Comparison of ENCODE assay signal across 17 cellular contexts in genomic region chrX:107153005-107153404, GRCh38.
"Had no signal": no experiment of that assay in that cellular context is flagged by ENCODE, and none has a peak within 500 bp of the region (broad histone marks: within the 10 kb centered on the region; RNA-seq: fewer than 3 reads in every experiment).

No MANE protein-coding gene starts in this region.

- H3K27me3 Mint-ChIP-seq: effector memory CD8-positive, alpha-beta T cell; naive thymus-derived CD8-positive, alpha-beta T cell; progenitor cell of endocrine pancreas; stimulated activated naive CD8-positive, alpha-beta T cell treated with anti-CD3 and anti-CD28 coated beads, Interleukin-15, Interleukin-2, amounts not matched to agents 100 ng/mL and 50 ng/mL, for 24 hours had no signal

- H3K9me3 Mint-ChIP-seq: effector memory CD8-positive, alpha-beta T cell; stimulated activated naive B cell treated with anti-CD40 and anti-IgM and Interleukin-4, amounts not matched to agents 10 μg/mL and 1 μg/mL and 100 μg/mL, for 72 hours; stimulated activated naive CD8-positive, alpha-beta T cell treated with anti-CD3 and anti-CD28 coated beads, Interleukin-15, Interleukin-2, amounts not matched to agents 100 ng/mL and 50 ng/mL, for 24 hours had no signal

- H3K27ac Mint-ChIP-seq: effector memory CD8-positive, alpha-beta T cell; immature natural killer cell; naive thymus-derived CD8-positive, alpha-beta T cell; progenitor cell of endocrine pancreas; stimulated activated naive B cell treated with anti-CD40 and anti-IgM and Interleukin-4, amounts not matched to agents 10 μg/mL and 1 μg/mL and 100 μg/mL, for 72 hours; stimulated activated naive CD8-positive, alpha-beta T cell treated with anti-CD3 and anti-CD28 coated beads, Interleukin-15, Interleukin-2, amounts not matched to agents 100 ng/mL and 50 ng/mL, for 24 hours had no signal

- DNase-seq: cortex of kidney; effector memory CD8-positive, alpha-beta T cell; hypothalamus; immature natural killer cell; left ventricle myocardium superior; lower lobe of right lung; naive thymus-derived CD8-positive, alpha-beta T cell; occipital lobe; ovary; right lobe of liver; small intestine; stimulated activated CD4-positive, alpha-beta T cell treated with anti-CD3 and anti-CD28 coated beads, Interleukin-15, amount 100 ng/mL, for 24 hours; stimulated activated CD4-positive, alpha-beta T cell treated with anti-CD3 and anti-CD28 coated beads, Interleukin-2, amount 100 ng/mL, for 48 hours; stimulated activated naive B cell treated with anti-CD40 and anti-IgM and Interleukin-4, amounts not matched to agents 10 μg/mL and 1 μg/mL and 100 μg/mL, for 72 hours; upper lobe of left lung had no signal

- H3K36me3 Mint-ChIP-seq: naive thymus-derived CD8-positive, alpha-beta T cell; stimulated activated naive B cell treated with anti-CD40 and anti-IgM and Interleukin-4, amounts not matched to agents 10 μg/mL and 1 μg/mL and 100 μg/mL, for 72 hours had no signal

- H3K4me3 Mint-ChIP-seq: effector memory CD8-positive, alpha-beta T cell; immature natural killer cell; naive thymus-derived CD8-positive, alpha-beta T cell; stimulated activated naive B cell treated with anti-CD40 and anti-IgM and Interleukin-4, amounts not matched to agents 10 μg/mL and 1 μg/mL and 100 μg/mL, for 72 hours; stimulated activated naive CD8-positive, alpha-beta T cell treated with anti-CD3 and anti-CD28 coated beads, Interleukin-15, Interleukin-2, amounts not matched to agents 100 ng/mL and 50 ng/mL, for 24 hours had no signal
